Comparison of ENCODE assay signal across 16 cellular contexts in the genomic region with DNA sequence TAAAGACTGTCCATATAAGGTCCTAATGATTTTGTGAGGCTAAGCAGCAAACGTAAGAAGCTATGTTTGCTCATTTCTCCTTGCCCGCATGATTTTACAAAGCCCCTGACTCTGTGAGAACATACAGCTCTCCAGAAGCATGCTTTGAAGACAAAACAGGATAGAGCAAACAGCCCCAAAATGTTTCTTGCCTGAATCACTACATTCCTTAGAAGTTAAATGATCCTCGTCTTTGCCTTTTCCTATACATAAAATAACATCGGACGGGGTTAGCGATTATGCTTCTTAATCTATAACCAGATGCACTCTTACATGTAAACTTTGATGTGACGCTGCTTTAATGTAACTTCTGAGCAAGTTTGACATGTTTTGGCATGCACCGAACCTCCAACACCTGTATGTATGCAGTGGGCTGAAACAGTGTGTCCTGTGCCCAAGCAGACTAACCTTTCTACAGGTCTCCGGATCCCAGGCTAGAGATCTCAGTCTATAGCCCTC.
A peak's percentile ranks its signal among the peaks of the same experiment; 100 is the strongest.
DNase-seq lines count a peak whose midpoint lies in the region; ATAC-seq, FAIRE-seq and TF ChIP-seq lines count a peak whose summit lies in the region.
"Had no signal": no experiment of that assay in that cellular context is flagged by ENCODE, and none has a peak within 500 bp of the region (broad histone marks: within the 10 kb centered on the region; RNA-seq: fewer than 3 reads in every experiment).

No MANE protein-coding gene starts in this region.

- DNase-seq in DMS53 (lab: John Stamatoyannopoulos, UW) (peak; percentile 47), DMS53 treated with DMSO at 0.1 percent for 48 hours (lab: John Stamatoyannopoulos, UW; ENCODE audit: unreplicated experiment) (no peak), astrocyte of the spinal cord (ENCODE audit: low read depth, low spot score) (peak; percentile 90), keratinocyte (ENCODE audit: low read depth, low spot score) (peak; percentile 21), NCI-H526 treated with DMSO at 0.1 percent for 48 hours (lab: John Stamatoyannopoulos, UW) (no peak)
- DNase-seq in activated CD4-positive, CD25-positive, alpha-beta regulatory T cell treated with anti-CD3 and anti-CD28 coated beads, Interleukin-2, amount 50 U/mL, for 72 hours, result no peak
- DNase-seq: activated CD8-positive, alpha-beta memory T cell treated with anti-CD3 and anti-CD28 coated beads, Interleukin-2, amount 10 ng/mL, durations not matched to agents 7 days and 5 days; activated naive CD8-positive, alpha-beta T cell treated with anti-CD3 and anti-CD28 coated beads, Interleukin-2, amount 50 U/mL, for 24 hours; DMS79; immature natural killer cell; NCI-H2107; stimulated activated CD4-positive, alpha-beta T cell treated with anti-CD3 and anti-CD28 coated beads, Interleukin-15, amount 100 ng/mL, for 24 hours had no signal

- no peaks in the 10 kb centered on the region for H3K79me2 ChIP-seq in keratinocyte (ENCODE audit: control insufficient read depth, insufficient read depth, low read length)

- ATAC-seq in HG02571 (IDR thresholded peaks at IDR 0.05; ENCODE audit: unreplicated experiment), result no peak
- ATAC-seq in GM19023 (IDR thresholded peaks at IDR 0.05; ENCODE audit: unreplicated experiment), result no peak
- ATAC-seq: activated CD8-positive, alpha-beta memory T cell treated with anti-CD3 and anti-CD28 coated beads, Interleukin-2, amount 10 ng/mL, durations not matched to agents 7 days and 5 days; activated naive CD8-positive, alpha-beta T cell treated with anti-CD3 and anti-CD28 coated beads, Interleukin-2, amount 50 U/mL, for 24 hours; K562 had no signal

- H3K36me3 ChIP-seq in keratinocyte (ENCODE audit: control insufficient read depth in 2 of 2, extremely low read depth in 1 of 2, insufficient read depth in 2 of 2, low read length in 2 of 2), result no peaks in the 10 kb centered on the region

- FAIRE-seq in keratinocyte (lab: Jason Lieb, UNC), result peak; percentile 67
- FAIRE-seq: K562 had no signal

- peaks cover 18% of the 10 kb centered on the region for H3K4me1 ChIP-seq in keratinocyte (ENCODE audit: control insufficient read depth, extremely low read depth, insufficient read depth, low read length)

- dilution Hi-C loops in keratinocyte (cut with MboI; ENCODE audit: extremely low pct_ligation_motif_present, low sequenced_read_pairs), result no loop called here

- H3K9me3 ChIP-seq in keratinocyte (ENCODE audit: control insufficient read depth, low read depth, low read length), result no peaks in the 10 kb centered on the region

- TF ChIP-seq CTCF in astrocyte of the spinal cord (IDR thresholded peaks at IDR 0.05; ENCODE audit: low read depth, low read length) (no peak), keratinocyte (optimal IDR thresholded peaks at IDR 0.05 in 1 of 3, IDR thresholded peaks at IDR 0.05 in 1 of 3, conservative IDR thresholded peaks at IDR 0.05 in 1 of 3; ENCODE audit: extremely low read depth in 1 of 3, insufficient read depth in 2 of 3, low read length in 3 of 3) (no peak)

- no peak overlapping the region for H3K9ac ChIP-seq in keratinocyte (ENCODE audit: control insufficient read depth, extremely low read depth, insufficient read depth, low read length)

- no peaks in the 10 kb centered on the region for H3K9me1 ChIP-seq in keratinocyte (ENCODE audit: control insufficient read depth, extremely low read depth, insufficient read depth, low read length)

- no peaks in the 10 kb centered on the region for H4K20me1 ChIP-seq in keratinocyte (ENCODE audit: control insufficient read depth, extremely low read depth, insufficient read depth, low read length)

- no peak overlapping the region for H3K27ac ChIP-seq in keratinocyte (ENCODE audit: control insufficient read depth, insufficient read depth, low read length)
- H3K27ac ChIP-seq: 22Rv1 had no signal

- H3K4me2 ChIP-seq in keratinocyte (ENCODE audit: control insufficient read depth, extremely low read depth, insufficient read depth, low read depth, low read length), result peak overlapping the region; percentile 84

- in situ Hi-C loops in astrocyte of the spinal cord (cut with HindIII; ENCODE audit: low sequenced_read_pairs), result no loop called here

- H3K4me3 ChIP-seq in astrocyte of the spinal cord (ENCODE audit: low read depth, low read length), result no peak overlapping the region
- peak overlapping the region in 1 of 3 experiments; percentile 46 for H3K4me3 ChIP-seq in keratinocyte (ENCODE audit: control insufficient read depth in 2 of 3, extremely low read depth in 1 of 3, insufficient read depth in 2 of 3, low read depth in 1 of 3, low read length in 3 of 3)
- H3K4me3 ChIP-seq: K562 had no signal

- peak overlapping the region; percentile 66 for H2AFZ ChIP-seq in keratinocyte (ENCODE audit: control insufficient read depth, low read length)

- no peaks in the 10 kb centered on the region for H3K27me3 ChIP-seq in keratinocyte (ENCODE audit: control insufficient read depth, extremely low read depth, insufficient read depth, low read length)

Comparison
In these comparisons a context has a peak if more than half of its experiments do, and no peak if none do; other contexts are left out.
1. DNase-seq: peak in DMS53 (single experiment), astrocyte of the spinal cord (single experiment) and keratinocyte (single experiment); none in DMS53 treated with DMSO at 0.1 percent for 48 hours (single experiment), NCI-H526 treated with DMSO at 0.1 percent for 48 hours (single experiment) and activated CD4-positive, CD25-positive, alpha-beta regulatory T cell treated with anti-CD3 and anti-CD28 coated beads, Interleukin-2, amount 50 U/mL, for 72 hours (single experiment).